Comparison of ENCODE assay signal across 1 cellular context in the genomic region with DNA sequence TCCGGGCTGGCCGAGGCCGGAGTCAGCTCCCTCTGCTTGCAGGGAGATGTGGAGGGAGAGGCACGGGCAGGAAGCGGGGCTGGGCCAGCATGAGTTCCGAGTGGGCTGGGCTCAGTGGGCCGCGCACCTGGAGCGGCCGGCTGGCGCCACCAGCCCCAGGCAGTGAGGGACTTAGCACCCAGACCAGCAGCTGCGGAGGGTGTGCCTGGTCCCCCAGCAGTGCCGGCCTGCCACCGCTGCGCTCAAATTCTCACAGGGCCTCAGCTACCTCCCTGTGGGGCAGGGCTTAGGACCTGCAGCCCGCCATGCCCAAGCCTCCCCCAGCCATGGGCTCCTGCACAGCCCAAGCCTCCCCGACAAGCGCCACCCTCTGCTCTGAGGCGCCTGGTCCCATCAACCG.
TF ChIP-seq lines count a peak whose summit lies in the region.

No MANE protein-coding gene starts in this region.

TF ChIP-seq in SK-N-SH, 30 proteins besides CTCF, POLR2A, EP300 and RAD21 (continued from another document):
- TF ChIP-seq, protein P1, sequence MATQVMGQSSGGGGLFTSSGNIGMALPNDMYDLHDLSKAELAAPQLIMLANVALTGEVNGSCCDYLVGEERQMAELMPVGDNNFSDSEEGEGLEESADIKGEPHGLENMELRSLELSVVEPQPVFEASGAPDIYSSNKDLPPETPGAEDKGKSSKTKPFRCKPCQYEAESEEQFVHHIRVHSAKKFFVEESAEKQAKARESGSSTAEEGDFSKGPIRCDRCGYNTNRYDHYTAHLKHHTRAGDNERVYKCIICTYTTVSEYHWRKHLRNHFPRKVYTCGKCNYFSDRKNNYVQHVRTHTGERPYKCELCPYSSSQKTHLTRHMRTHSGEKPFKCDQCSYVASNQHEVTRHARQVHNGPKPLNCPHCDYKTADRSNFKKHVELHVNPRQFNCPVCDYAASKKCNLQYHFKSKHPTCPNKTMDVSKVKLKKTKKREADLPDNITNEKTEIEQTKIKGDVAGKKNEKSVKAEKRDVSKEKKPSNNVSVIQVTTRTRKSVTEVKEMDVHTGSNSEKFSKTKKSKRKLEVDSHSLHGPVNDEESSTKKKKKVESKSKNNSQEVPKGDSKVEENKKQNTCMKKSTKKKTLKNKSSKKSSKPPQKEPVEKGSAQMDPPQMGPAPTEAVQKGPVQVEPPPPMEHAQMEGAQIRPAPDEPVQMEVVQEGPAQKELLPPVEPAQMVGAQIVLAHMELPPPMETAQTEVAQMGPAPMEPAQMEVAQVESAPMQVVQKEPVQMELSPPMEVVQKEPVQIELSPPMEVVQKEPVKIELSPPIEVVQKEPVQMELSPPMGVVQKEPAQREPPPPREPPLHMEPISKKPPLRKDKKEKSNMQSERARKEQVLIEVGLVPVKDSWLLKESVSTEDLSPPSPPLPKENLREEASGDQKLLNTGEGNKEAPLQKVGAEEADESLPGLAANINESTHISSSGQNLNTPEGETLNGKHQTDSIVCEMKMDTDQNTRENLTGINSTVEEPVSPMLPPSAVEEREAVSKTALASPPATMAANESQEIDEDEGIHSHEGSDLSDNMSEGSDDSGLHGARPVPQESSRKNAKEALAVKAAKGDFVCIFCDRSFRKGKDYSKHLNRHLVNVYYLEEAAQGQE (IDR thresholded peaks at IDR 0.05; ENCODE audit: low read depth, low read length), result no peak
- TF ChIP-seq, protein P2, sequence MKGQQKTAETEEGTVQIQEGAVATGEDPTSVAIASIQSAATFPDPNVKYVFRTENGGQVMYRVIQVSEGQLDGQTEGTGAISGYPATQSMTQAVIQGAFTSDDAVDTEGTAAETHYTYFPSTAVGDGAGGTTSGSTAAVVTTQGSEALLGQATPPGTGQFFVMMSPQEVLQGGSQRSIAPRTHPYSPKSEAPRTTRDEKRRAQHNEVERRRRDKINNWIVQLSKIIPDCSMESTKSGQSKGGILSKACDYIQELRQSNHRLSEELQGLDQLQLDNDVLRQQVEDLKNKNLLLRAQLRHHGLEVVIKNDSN (IDR thresholded peaks at IDR 0.05; ENCODE audit: borderline replicate concordance, low read depth), result no peak
- no peak for TF ChIP-seq TAF1 (IDR thresholded peaks at IDR 0.05; ENCODE audit: borderline replicate concordance, low read depth, low read length)
- TF ChIP-seq GATA2 (CRISPR knock-in tag; IDR thresholded peaks at IDR 0.05), result no peak
